ENCODE assay signal across 15 cellular contexts in genomic region chr10:123327450-123327849, GRCh38.
DNase-seq lines count a peak whose midpoint lies in the region; ATAC-seq and TF ChIP-seq lines count a peak whose summit lies in the region.
"Had no signal": no experiment of that assay in that cellular context is flagged by ENCODE, and none has a peak within 500 bp of the region (broad histone marks: within the 10 kb centered on the region; RNA-seq: fewer than 3 reads in every experiment).

No MANE protein-coding gene starts in this region.

- H3K27me3 Mint-ChIP-seq in endothelial cell (ENCODE audit: unreplicated experiment) = no peaks in the 10 kb centered on the region

- no peak overlapping the region for H3K4me3 Mint-ChIP-seq in endothelial cell (ENCODE audit: unreplicated experiment)
- H3K4me3 Mint-ChIP-seq: CD4-positive, alpha-beta memory T cell; nephron had no signal

- no peaks in the 10 kb centered on the region for H3K9me3 Mint-ChIP-seq in endothelial cell (ENCODE audit: unreplicated experiment)

- ATAC-seq in GM18909 (IDR thresholded peaks at IDR 0.05; ENCODE audit: poor library complexity, unreplicated experiment) (peak; percentile 75), GM21576 (IDR thresholded peaks at IDR 0.05; ENCODE audit: unreplicated experiment) (peak; percentile 67), HG03097 (IDR thresholded peaks at IDR 0.05; ENCODE audit: low FRiP score, unreplicated experiment) (peak; percentile 74)
- ATAC-seq: K562, left lung had no signal

- H3K36me3 Mint-ChIP-seq in endothelial cell (ENCODE audit: low read depth, unreplicated experiment) = peaks cover 11% of the 10 kb centered on the region

- H3K27me3 ChIP-seq in esophagus muscularis mucosa = no peaks in the 10 kb centered on the region
- H3K27me3 ChIP-seq: brain microvascular endothelial cell, left lung had no signal

- no peak for TF ChIP-seq POLR2A in esophagus muscularis mucosa (IDR thresholded peaks at IDR 0.05; ENCODE audit: low read depth)

- no peaks in the 10 kb centered on the region for H3K4me1 ChIP-seq in esophagus muscularis mucosa
- H3K4me1 ChIP-seq: left lung had no signal

- H3K27ac ChIP-seq in esophagus muscularis mucosa (replicated peaks in 1 of 4) = no peak overlapping the region
- H3K27ac ChIP-seq: brain microvascular endothelial cell, left lung had no signal

- peak; percentile 50 for DNase-seq in esophagus muscularis mucosa (ENCODE audit: extremely low spot score)
- no peak for DNase-seq in DMS 273 (lab: John Stamatoyannopoulos, UW; ENCODE audit: unreplicated experiment)
- DNase-seq in AG08395 (ENCODE audit: low spot score) = no peak
- no peak for DNase-seq in endothelial cell (ENCODE audit: low spot score)
- DNase-seq: activated CD4-positive, alpha-beta T cell treated with anti-CD3 and anti-CD28 coated beads for 1 hour; activated effector memory CD4-positive, alpha-beta T cell treated with anti-CD3 and anti-CD28 coated beads, Interleukin-2, amount 50 U/mL, for 16 hours; brain microvascular endothelial cell; CD4-positive, alpha-beta memory T cell; left lung; NCI-H187 treated with DMSO at 0.1 percent for 48 hours had no signal

- TF ChIP-seq CTCF in esophagus muscularis mucosa (IDR thresholded peaks at IDR 0.05) (no peak), endothelial cell (IDR thresholded peaks at IDR 0.05; ENCODE audit: unreplicated experiment) (no peak)

- H3K4me1 Mint-ChIP-seq in endothelial cell (ENCODE audit: unreplicated experiment) = no peaks in the 10 kb centered on the region
- H3K4me1 Mint-ChIP-seq: CD4-positive, alpha-beta memory T cell; nephron had no signal

- no peak overlapping the region for H3K27ac Mint-ChIP-seq in endothelial cell (ENCODE audit: unreplicated experiment)
- H3K27ac Mint-ChIP-seq: CD4-positive, alpha-beta memory T cell; nephron had no signal

- WGBS in esophagus muscularis mucosa = 93% methylated on average over 1 of the region's 1 CpG

- no peaks in the 10 kb centered on the region for H3K9me3 ChIP-seq in esophagus muscularis mucosa
- H3K9me3 ChIP-seq: left lung had no signal

- no peak overlapping the region for H3K4me3 ChIP-seq in esophagus muscularis mucosa
- H3K4me3 ChIP-seq: K562, left lung had no signal

- H3K36me3 ChIP-seq in esophagus muscularis mucosa = no peaks in the 10 kb centered on the region
- H3K36me3 ChIP-seq: brain microvascular endothelial cell, left lung had no signal

- intact Hi-C loops in esophagus muscularis mucosa (cut with DNase I) = no loop called here

- no peak for TF ChIP-seq EP300 in esophagus muscularis mucosa (IDR thresholded peaks at IDR 0.05)
